Comparison of ENCODE assay signal across 20 cellular contexts in the genomic region with DNA sequence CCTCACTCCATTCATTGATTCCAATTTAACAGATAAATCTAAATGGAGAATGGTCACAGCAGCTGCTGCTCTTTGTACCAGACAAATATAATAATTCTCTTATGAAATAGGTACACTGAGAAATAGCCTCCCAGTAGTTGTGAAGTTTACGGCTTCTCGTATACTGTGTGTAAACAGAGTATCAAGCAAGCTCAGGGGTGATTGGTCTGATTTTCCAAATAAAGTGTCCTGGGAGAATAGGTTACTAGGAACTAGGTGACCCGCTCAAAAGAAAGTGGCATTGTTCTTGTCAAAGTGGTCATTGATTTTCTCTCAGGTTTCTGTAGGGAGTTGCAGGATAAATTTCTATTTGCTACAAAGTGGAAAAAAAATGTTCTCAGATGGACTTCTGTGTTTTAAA.
"Had no signal": no experiment of that assay in that cellular context is flagged by ENCODE, and none has a peak within 500 bp of the region (broad histone marks: within the 10 kb centered on the region; RNA-seq: fewer than 3 reads in every experiment).

No MANE protein-coding gene starts in this region.

- H3K36me3 Mint-ChIP-seq: immature natural killer cell; stimulated activated effector memory CD8-positive, alpha-beta T cell treated with anti-CD3 and anti-CD28 coated beads, Interleukin-12 subunit alpha, Interleukin-12 subunit beta, amount 100 ng/mL, for 72 hours had no signal

- ATAC-seq: left ventricle myocardium superior; lower lobe of right lung; natural killer cell; right lobe of liver; stimulated activated effector memory CD8-positive, alpha-beta T cell treated with anti-CD3 and anti-CD28 coated beads, Interleukin-12 subunit alpha, Interleukin-12 subunit beta, amount 100 ng/mL, for 72 hours had no signal

- H3K27ac ChIP-seq: colonic mucosa, lower lobe of right lung, pancreas, right lobe of liver, stomach, thyroid gland, vagina had no signal

- H3K4me3 ChIP-seq: colonic mucosa, lower lobe of right lung, pancreas, right lobe of liver, stomach, thyroid gland, vagina had no signal

- H3K4me1 ChIP-seq: colonic mucosa, lower lobe of right lung, pancreas, right lobe of liver, stomach, thyroid gland, vagina had no signal

- H3K4me3 Mint-ChIP-seq: immature natural killer cell; natural killer cell; stimulated activated effector memory CD8-positive, alpha-beta T cell treated with anti-CD3 and anti-CD28 coated beads, Interleukin-12 subunit alpha, Interleukin-12 subunit beta, amount 100 ng/mL, for 72 hours had no signal

- H3K27ac Mint-ChIP-seq: immature natural killer cell; natural killer cell; stimulated activated effector memory CD8-positive, alpha-beta T cell treated with anti-CD3 and anti-CD28 coated beads, Interleukin-12 subunit alpha, Interleukin-12 subunit beta, amount 100 ng/mL, for 72 hours had no signal

- H3K36me3 ChIP-seq: colonic mucosa, lower lobe of right lung, pancreas, right lobe of liver, stomach, thyroid gland, vagina had no signal

- DNase-seq: colonic mucosa; hypothalamus; immature natural killer cell; islet precursor cell; kidney glomerular epithelial cell; left ventricle myocardium superior; lower lobe of right lung; natural killer cell; occipital lobe; pancreas; right lobe of liver; small intestine; stimulated activated CD4-positive, alpha-beta T cell treated with anti-CD3 and anti-CD28 coated beads, Interleukin-1b, Interleukin-23, amount 100 ng/mL, for 48 hours; stimulated activated CD4-positive, alpha-beta T cell treated with anti-CD3 and anti-CD28 coated beads, Interleukin-4, amount 100 ng/mL, for 1 hour; stimulated activated naive CD4-positive, alpha-beta T cell treated with Interleukin-2 at 50 U/mL for 16 hours; stomach; thyroid gland; trophoblast cell had no signal

- H3K9me3 ChIP-seq: colonic mucosa, lower lobe of right lung, pancreas, right lobe of liver, stomach, thyroid gland, vagina had no signal

- H3K27me3 ChIP-seq: colonic mucosa, pancreas, right lobe of liver, stomach, thyroid gland, vagina had no signal

- H3K4me1 Mint-ChIP-seq: immature natural killer cell; natural killer cell; stimulated activated effector memory CD8-positive, alpha-beta T cell treated with anti-CD3 and anti-CD28 coated beads, Interleukin-12 subunit alpha, Interleukin-12 subunit beta, amount 100 ng/mL, for 72 hours had no signal
